ENCODE assay signal across 27 cellular contexts in genomic region chr6:150922137-150922536, GRCh38.
"Had no signal": no experiment of that assay in that cellular context is flagged by ENCODE, and none has a peak within 500 bp of the region (broad histone marks: within the 10 kb centered on the region; RNA-seq: fewer than 3 reads in every experiment).

No MANE protein-coding gene starts in this region.

- H3K9me3 ChIP-seq: adrenal gland, colonic mucosa, left ventricle myocardium inferior, mucosa of descending colon, pancreas, prostate gland, suprapubic skin, tibial nerve had no signal

- H3K9me3 Mint-ChIP-seq: activated CD4-positive, alpha-beta memory T cell treated with anti-CD3 and anti-CD28 coated beads for 36 hours; activated naive CD4-positive, alpha-beta T cell treated with anti-CD3 and anti-CD28 coated beads for 36 hours; activated naive CD8-positive, alpha-beta T cell treated with anti-CD3 and anti-CD28 coated beads for 36 hours; activated T-helper 1 cell treated with anti-CD3 and anti-CD28 coated beads, Interleukin-12 subunit alpha, Interleukin-12 subunit beta, Interleukin-2, Interleukin-4 antibody, amounts not matched to agents 30 ng/mL and 10 ng/mL and 1 ng/mL, durations not matched to agents 14 hours and 24 hours and 36 hours; natural killer cell treated with Interleukin-12 subunit alpha and Interleukin-12 subunit beta and Interleukin-15 and Interleukin-18, amount 100 ng/mL, for 72 hours; T-helper 2 cell treated with Interferon-gamma antibody and Interleukin-4, amounts not matched to agents 5 μg/mL and 100 μg/mL, for 36 hours had no signal

- H3K27me3 Mint-ChIP-seq: activated CD4-positive, alpha-beta memory T cell treated with anti-CD3 and anti-CD28 coated beads for 36 hours; activated naive CD8-positive, alpha-beta T cell treated with anti-CD3 and anti-CD28 coated beads for 36 hours; natural killer cell treated with Interleukin-12 subunit alpha and Interleukin-12 subunit beta and Interleukin-15 and Interleukin-18, amount 100 ng/mL, for 72 hours had no signal

- H3K4me1 Mint-ChIP-seq: activated naive CD8-positive, alpha-beta T cell treated with anti-CD3 and anti-CD28 coated beads for 36 hours had no signal

- H3K27me3 ChIP-seq: adrenal gland, colonic mucosa, pancreas, suprapubic skin, tibial nerve had no signal

- H3K27ac ChIP-seq: adrenal gland, colonic mucosa, left ventricle myocardium inferior, pancreas, prostate gland, suprapubic skin, tibial nerve had no signal

- H3K4me3 Mint-ChIP-seq: activated CD4-positive, alpha-beta memory T cell treated with anti-CD3 and anti-CD28 coated beads for 36 hours; activated naive CD4-positive, alpha-beta T cell treated with anti-CD3 and anti-CD28 coated beads for 36 hours; activated naive CD8-positive, alpha-beta T cell treated with anti-CD3 and anti-CD28 coated beads for 36 hours; activated T-helper 1 cell treated with anti-CD3 and anti-CD28 coated beads, Interleukin-12 subunit alpha, Interleukin-12 subunit beta, Interleukin-2, Interleukin-4 antibody, amounts not matched to agents 30 ng/mL and 10 ng/mL and 1 ng/mL, durations not matched to agents 14 hours and 24 hours and 36 hours; natural killer cell treated with Interleukin-12 subunit alpha and Interleukin-12 subunit beta and Interleukin-15 and Interleukin-18, amount 100 ng/mL, for 72 hours; T-helper 2 cell treated with Interferon-gamma antibody and Interleukin-4, amounts not matched to agents 5 μg/mL and 100 μg/mL, for 36 hours had no signal

- H3K4me1 ChIP-seq: adrenal gland, colonic mucosa, pancreas, prostate gland, suprapubic skin had no signal

- DNase-seq: activated CD4-positive, alpha-beta memory T cell treated with anti-CD3 and anti-CD28 coated beads for 36 hours; activated CD4-positive, alpha-beta T cell treated with anti-CD3 and anti-CD28 coated beads for 4 hours; activated CD4-positive, CD25-positive, alpha-beta regulatory T cell; activated CD8-positive, alpha-beta memory T cell treated with anti-CD3 and anti-CD28 coated beads, Interleukin-2, amount 50 U/mL, for 4 hours; activated effector memory CD4-positive, alpha-beta T cell treated with anti-CD3 and anti-CD28 coated beads, Interleukin-2, amount 50 U/mL, for 16 hours; activated naive CD4-positive, alpha-beta T cell treated with anti-CD3 and anti-CD28 coated beads for 36 hours; activated naive CD8-positive, alpha-beta T cell treated with anti-CD3 and anti-CD28 coated beads for 36 hours; activated T-cell treated with anti-CD3 and anti-CD28 coated beads, Interleukin-2, amount 50 U/mL, for 1 hour; adrenal gland; colonic mucosa; effector CD8-positive, alpha-beta T cell; kidney glomerular epithelial cell; left ventricle myocardium inferior; mucosa of descending colon; pancreas; retina; stimulated activated CD4-positive, alpha-beta T cell treated with anti-CD3 and anti-CD28 coated beads, Interleukin-1b, Interleukin-23, amount 100 ng/mL, for 48 hours; stimulated activated naive CD4-positive, alpha-beta T cell; T-helper 1 cell had no signal

- H3K4me3 ChIP-seq: adrenal gland, colonic mucosa, left ventricle myocardium inferior, lung, mucosa of descending colon, pancreas, prostate gland, smooth muscle cell, suprapubic skin, tibial nerve had no signal

- H3K27ac Mint-ChIP-seq: activated CD4-positive, alpha-beta memory T cell treated with anti-CD3 and anti-CD28 coated beads for 36 hours; activated naive CD4-positive, alpha-beta T cell treated with anti-CD3 and anti-CD28 coated beads for 36 hours; activated naive CD8-positive, alpha-beta T cell treated with anti-CD3 and anti-CD28 coated beads for 36 hours; activated T-helper 1 cell treated with anti-CD3 and anti-CD28 coated beads, Interleukin-12 subunit alpha, Interleukin-12 subunit beta, Interleukin-2, Interleukin-4 antibody, amounts not matched to agents 30 ng/mL and 10 ng/mL and 1 ng/mL, durations not matched to agents 14 hours and 24 hours and 36 hours; natural killer cell treated with Interleukin-12 subunit alpha and Interleukin-12 subunit beta and Interleukin-15 and Interleukin-18, amount 100 ng/mL, for 72 hours; T-helper 2 cell treated with Interferon-gamma antibody and Interleukin-4, amounts not matched to agents 5 μg/mL and 100 μg/mL, for 36 hours had no signal

- H3K36me3 ChIP-seq: colonic mucosa, left ventricle myocardium inferior, prostate gland, suprapubic skin had no signal
